33 cellular contexts compared by ENCODE assay signal in the genomic region with DNA sequence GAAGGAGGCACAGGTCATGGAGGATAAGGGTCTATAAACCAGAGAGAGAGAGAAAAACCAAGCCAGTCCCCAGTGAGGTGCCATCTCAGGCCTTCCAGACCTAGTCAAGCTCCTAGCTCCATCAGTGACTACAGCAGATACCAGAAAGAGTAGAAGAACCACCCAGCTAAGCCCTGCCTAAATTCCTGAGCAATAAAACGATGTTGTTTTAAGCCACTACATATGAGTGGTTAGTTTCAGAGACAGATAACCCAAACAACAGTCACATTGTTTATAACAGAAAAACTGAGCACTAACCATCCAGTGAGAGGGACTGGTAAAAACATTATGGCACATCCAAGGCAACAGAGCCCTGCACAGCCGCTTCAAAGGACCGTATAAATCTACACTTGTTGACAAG. TPM values are rescaled to one million over a fixed set of nuclear protein-coding genes. Genes with fewer than 3 reads are reported as not detected.
"Had no signal": no experiment of that assay in that cellular context is flagged by ENCODE, and none has a peak within 500 bp of the region (broad histone marks: within the 10 kb centered on the region; RNA-seq: fewer than 3 reads in every experiment).

No MANE protein-coding gene starts in this region.

- H3K4me3 ChIP-seq: adrenal gland, body of pancreas, breast epithelium, MG63, PC-9 had no signal

- H3K4me2 ChIP-seq: PC-9 had no signal

- DNase-seq: activated CD4-positive, alpha-beta T cell treated with anti-CD3 and anti-CD28 coated beads for 36 hours; activated CD4-positive, alpha-beta T cell treated with anti-CD3 and anti-CD28 coated beads, Interleukin-2, amount 10 ng/mL, durations not matched to agents 7 days and 5 days; activated CD4-positive, alpha-beta T cell treated with anti-CD3 and anti-CD28 coated beads, Interleukin-2, amount 50 U/mL, for 48 hours; activated CD8-positive, alpha-beta T cell treated with anti-CD3 and anti-CD28 coated beads, Interleukin-2, amount 10 ng/mL, durations not matched to agents 7 days and 5 days; activated gamma-delta T cell; activated naive CD4-positive, alpha-beta T cell treated with anti-CD3 and anti-CD28 coated beads for 36 hours; activated T-cell treated with anti-CD3 and anti-CD28 coated beads, Interleukin-2, amount 50 U/mL, for 24 hours; adrenal gland; body of pancreas; Karpas-422; KBM-7; MG63; NCI-H1048; NCI-H1105 treated with DMSO at 0.1 percent for 48 hours; NCI-H1436 treated with DMSO at 0.1 percent for 48 hours; NCI-H1694 treated with DMSO at 0.1 percent for 48 hours; NCI-H2029 treated with DMSO at 0.1 percent for 48 hours; NCI-H2107; NCI-H2171; NCI-H510A; NCI-H526; NCI-H748 treated with DMSO at 0.1 percent for 48 hours; NK-92 treated with Interleukin-12 subunit alpha and Interleukin-12 subunit beta, amount 100 ng/mL, for 24 hours; PC-9; Right ventricle myocardium superior; SW 1271; T1000 had no signal

- H3K4me1 Mint-ChIP-seq: activated CD4-positive, alpha-beta T cell treated with anti-CD3 and anti-CD28 coated beads for 36 hours; activated CD4-positive, alpha-beta T cell treated with anti-CD3 and anti-CD28 coated beads, Interleukin-2, amount 10 ng/mL, durations not matched to agents 7 days and 5 days had no signal

- H3K27me3 ChIP-seq: adrenal gland, body of pancreas, breast epithelium, MG63 had no signal

- H3K36me3 ChIP-seq: adrenal gland, breast epithelium had no signal

- H3K27ac Mint-ChIP-seq: activated CD4-positive, alpha-beta T cell treated with anti-CD3 and anti-CD28 coated beads for 36 hours; activated CD4-positive, alpha-beta T cell treated with anti-CD3 and anti-CD28 coated beads, Interleukin-2, amount 10 ng/mL, durations not matched to agents 7 days and 5 days; activated CD8-positive, alpha-beta T cell treated with anti-CD3 and anti-CD28 coated beads, Interleukin-2, amount 10 ng/mL, durations not matched to agents 7 days and 5 days; activated naive CD4-positive, alpha-beta T cell treated with anti-CD3 and anti-CD28 coated beads for 36 hours; activated naive CD4-positive, alpha-beta T cell treated with anti-CD3 and anti-CD28 coated beads, Interleukin-2, amount 50 U/mL, for 72 hours; activated T-cell treated with anti-CD3 and anti-CD28 coated beads, Interleukin-2, amount 50 U/mL, for 24 hours; activated T-helper 2 cell treated with anti-CD3 and anti-CD28 coated beads, Interferon-gamma antibody, Interleukin-2, Interleukin-4, amounts not matched to agents 10 μg/mL and 5 μg/mL and 100 μg/mL, durations not matched to agents 14 hours and 24 hours and 36 hours; WTC11 had no signal

- H3K9me3 Mint-ChIP-seq: activated CD4-positive, alpha-beta T cell treated with anti-CD3 and anti-CD28 coated beads, Interleukin-2, amount 10 ng/mL, durations not matched to agents 7 days and 5 days had no signal

- H3K27ac ChIP-seq: adrenal gland, body of pancreas, breast epithelium, PC-9 had no signal

- H3K4me3 Mint-ChIP-seq: activated CD4-positive, alpha-beta T cell treated with anti-CD3 and anti-CD28 coated beads for 36 hours; activated CD4-positive, alpha-beta T cell treated with anti-CD3 and anti-CD28 coated beads, Interleukin-2, amount 10 ng/mL, durations not matched to agents 7 days and 5 days; activated CD8-positive, alpha-beta T cell treated with anti-CD3 and anti-CD28 coated beads, Interleukin-2, amount 10 ng/mL, durations not matched to agents 7 days and 5 days; activated naive CD4-positive, alpha-beta T cell treated with anti-CD3 and anti-CD28 coated beads for 36 hours; activated T-cell treated with anti-CD3 and anti-CD28 coated beads, Interleukin-2, amount 50 U/mL, for 24 hours; WTC11 had no signal

- H3K4me1 ChIP-seq: adrenal gland, breast epithelium had no signal

- H3K9me3 ChIP-seq: adrenal gland, MG63 had no signal

- H2AFZ ChIP-seq: PC-9 had no signal

RNA-seq across cellular contexts. Expression of a gene that starts 59.2 kb away (rescaled TPM):
- total RNA-seq: activated CD4-positive, alpha-beta T cell treated with anti-CD3 and anti-CD28 coated beads, Interleukin-2, amount 10 ng/mL, durations not matched to agents 7 days and 5 days; activated CD8-positive, alpha-beta T cell treated with anti-CD3 and anti-CD28 coated beads, Interleukin-2, amount 10 ng/mL, durations not matched to agents 7 days and 5 days; activated naive CD4-positive, alpha-beta T cell treated with anti-CD3 and anti-CD28 coated beads for 36 hours; activated naive CD4-positive, alpha-beta T cell treated with anti-CD3 and anti-CD28 coated beads, Interleukin-2, amount 50 U/mL, for 72 hours; activated T-helper 2 cell treated with anti-CD3 and anti-CD28 coated beads, Interferon-gamma antibody, Interleukin-2, Interleukin-4, amounts not matched to agents 10 μg/mL and 5 μg/mL and 100 μg/mL, durations not matched to agents 14 hours and 24 hours and 36 hours; T-helper 1 cell treated with Interleukin-12 subunit alpha and Interleukin-12 subunit beta and Interleukin-4 antibody, amounts not matched to agents 30 ng/mL and 1 ng/mL, for 36 hours; T-helper 2 cell treated with Interferon-gamma antibody and Interleukin-4, amounts not matched to agents 100 ng/mL and 5 ng/mL, for 36 hours had no signal
